ENCODE assay signal across 8 cellular contexts in the genomic region with DNA sequence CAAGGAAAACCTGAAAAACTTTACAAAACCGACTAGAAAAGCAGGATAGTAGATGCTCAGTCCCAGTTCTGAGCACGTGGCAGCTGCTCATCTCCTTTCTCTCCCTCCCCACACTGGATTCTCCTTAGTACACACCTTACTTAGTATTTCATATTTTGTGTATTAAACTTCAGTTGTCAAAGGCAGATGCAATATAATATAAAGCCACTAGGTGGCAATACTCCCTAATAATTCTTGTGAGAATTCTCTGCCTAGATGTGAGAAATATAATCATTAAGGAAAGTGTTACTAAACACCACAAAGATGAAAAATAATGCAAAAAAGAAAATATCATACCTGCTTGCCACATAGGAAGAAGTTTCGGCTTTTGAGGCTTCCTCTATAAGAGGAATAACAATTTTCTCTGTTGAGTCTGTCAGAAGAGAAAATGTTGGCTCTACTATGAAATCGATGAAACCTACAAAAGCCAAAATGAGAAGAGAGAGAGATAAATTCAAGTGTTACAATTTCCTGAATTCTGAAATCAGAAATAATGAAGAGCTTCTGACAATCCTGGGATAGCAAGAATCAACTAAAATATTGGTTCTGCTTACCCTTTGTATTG.
A peak's percentile ranks its signal among the peaks of the same experiment; 100 is the strongest.
DNase-seq lines count a peak whose midpoint lies in the region; ATAC-seq and TF ChIP-seq lines count a peak whose summit lies in the region.

No MANE protein-coding gene starts in this region.

- H3K9me3 Mint-ChIP-seq in Calu3 (ENCODE audit: low read depth, unreplicated experiment), result peaks cover 9% of the 10 kb centered on the region
- peaks cover 3% of the 10 kb centered on the region for H3K9me3 Mint-ChIP-seq in progenitor cell of endocrine pancreas (ENCODE audit: low read depth)
- H3K9me3 Mint-ChIP-seq in activated CD4-positive, alpha-beta memory T cell treated with anti-CD3 and anti-CD28 coated beads, Interleukin-2, amount 10 ng/mL, durations not matched to agents 7 days and 5 days, result no peaks in the 10 kb centered on the region
- H3K9me3 Mint-ChIP-seq in activated naive CD4-positive, alpha-beta T cell treated with anti-CD3 and anti-CD28 coated beads for 36 hours, result no peaks in the 10 kb centered on the region

- peak; percentile 26 for DNase-seq in Calu3
- peak; percentile 4 for DNase-seq in MV-4-11 (lab: John Stamatoyannopoulos, UW)
- DNase-seq in fibroblast of the aortic adventitia (ENCODE audit: low read depth), result peak; percentile 67
- no peak for DNase-seq in progenitor cell of endocrine pancreas (ENCODE audit: low spot score, unreplicated experiment)
- no peak for DNase-seq in activated CD4-positive, alpha-beta memory T cell treated with anti-CD3 and anti-CD28 coated beads, Interleukin-2, amount 10 ng/mL, durations not matched to agents 7 days and 5 days
- DNase-seq in activated naive CD4-positive, alpha-beta T cell treated with anti-CD3 and anti-CD28 coated beads for 36 hours, result no peak

- H3K27ac Mint-ChIP-seq in Calu3 (ENCODE audit: unreplicated experiment) (no peak overlapping the region), progenitor cell of endocrine pancreas (no peak overlapping the region)
- H3K27ac Mint-ChIP-seq in activated CD4-positive, alpha-beta memory T cell treated with anti-CD3 and anti-CD28 coated beads, Interleukin-2, amount 10 ng/mL, durations not matched to agents 7 days and 5 days, result no peak overlapping the region
- H3K27ac Mint-ChIP-seq in activated naive CD4-positive, alpha-beta T cell treated with anti-CD3 and anti-CD28 coated beads for 36 hours, result no peak overlapping the region

- POLR2A ChIA-PET in activated CD4-positive, alpha-beta memory T cell treated with anti-CD3 and anti-CD28 coated beads, Interleukin-2, amount 10 ng/mL, durations not matched to agents 7 days and 5 days (lab: Charles Lee), result no interaction called here

- intact Hi-C loops in Calu3 (cut with micrococcal nuclease; ENCODE audit: unreplicated experiment), result loop anchor here (1.0 to 5.0 kb wide), 3 partner anchors 55 to 796 kb away; no protein-coding TSS in a partner anchor
- intact Hi-C loops in activated naive CD4-positive, alpha-beta T cell treated with anti-CD3 and anti-CD28 coated beads for 36 hours (cut with micrococcal nuclease), result loop anchor here (1.0 kb wide), 2 partner anchors 464 to 794 kb away; no protein-coding TSS in a partner anchor

- H3K36me3 Mint-ChIP-seq in Calu3 (ENCODE audit: insufficient read depth, unreplicated experiment) (no peaks in the 10 kb centered on the region), progenitor cell of endocrine pancreas (ENCODE audit: insufficient read depth) (peaks cover 2% of the 10 kb centered on the region)
- H3K36me3 Mint-ChIP-seq in activated CD4-positive, alpha-beta memory T cell treated with anti-CD3 and anti-CD28 coated beads, Interleukin-2, amount 10 ng/mL, durations not matched to agents 7 days and 5 days (ENCODE audit: low read depth), result no peaks in the 10 kb centered on the region
- no peaks in the 10 kb centered on the region for H3K36me3 Mint-ChIP-seq in activated naive CD4-positive, alpha-beta T cell treated with anti-CD3 and anti-CD28 coated beads for 36 hours (ENCODE audit: low read depth)

- no peak overlapping the region for H3K4me3 Mint-ChIP-seq in Calu3 (ENCODE audit: low read depth, unreplicated experiment)
- H3K4me3 Mint-ChIP-seq in progenitor cell of endocrine pancreas (ENCODE audit: low read depth), result no peak overlapping the region
- no peak overlapping the region for H3K4me3 Mint-ChIP-seq in activated CD4-positive, alpha-beta memory T cell treated with anti-CD3 and anti-CD28 coated beads, Interleukin-2, amount 10 ng/mL, durations not matched to agents 7 days and 5 days
- H3K4me3 Mint-ChIP-seq in activated naive CD4-positive, alpha-beta T cell treated with anti-CD3 and anti-CD28 coated beads for 36 hours, result no peak overlapping the region

- H3K27me3 Mint-ChIP-seq in Calu3 (ENCODE audit: unreplicated experiment) (no peaks in the 10 kb centered on the region), progenitor cell of endocrine pancreas (no peaks in the 10 kb centered on the region)
- peaks cover 5% of the 10 kb centered on the region for H3K27me3 Mint-ChIP-seq in activated CD4-positive, alpha-beta memory T cell treated with anti-CD3 and anti-CD28 coated beads, Interleukin-2, amount 10 ng/mL, durations not matched to agents 7 days and 5 days
- peaks cover 9% of the 10 kb centered on the region for H3K27me3 Mint-ChIP-seq in activated naive CD4-positive, alpha-beta T cell treated with anti-CD3 and anti-CD28 coated beads for 36 hours (ENCODE audit: low read depth)

- H3K4me3 ChIP-seq in fibroblast of the aortic adventitia (ENCODE audit: low read depth, low read length), result no peak overlapping the region

- peak; percentile 64 for TF ChIP-seq CTCF in Calu3 (IDR thresholded peaks at IDR 0.05; ENCODE audit: unreplicated experiment)
- TF ChIP-seq CTCF in fibroblast of the aortic adventitia (IDR thresholded peaks at IDR 0.05; ENCODE audit: insufficient read depth, low read length), result peak; percentile 63
- TF ChIP-seq CTCF in progenitor cell of endocrine pancreas (IDR thresholded peaks at IDR 0.05; ENCODE audit: unreplicated experiment), result peak; percentile 86

- CTCF ChIA-PET in Calu3 (lab: Charles Lee), result no interaction called here
- CTCF ChIA-PET in activated CD4-positive, alpha-beta memory T cell treated with anti-CD3 and anti-CD28 coated beads, Interleukin-2, amount 10 ng/mL, durations not matched to agents 7 days and 5 days (lab: Charles Lee), result interaction anchor here (0.9 to 2.0 kb wide), 6 partner anchors 13 to 466 kb away, joined by 3 to 5 read pairs (median 4); no protein-coding TSS in a partner anchor
- CTCF ChIA-PET in activated naive CD4-positive, alpha-beta T cell treated with anti-CD3 and anti-CD28 coated beads for 36 hours (lab: Charles Lee), result interaction anchor here (0.7 to 3.3 kb wide), 7 partner anchors 15 to 794 kb away, joined by 3 to 21 read pairs (median 5); no protein-coding TSS in a partner anchor

- no TSS peak for BruUV-seq in Calu3 (replicated peaks; lab: Mats Ljungman, UMichigan)

- H3K4me1 Mint-ChIP-seq in Calu3 (ENCODE audit: low read depth, unreplicated experiment) (no peaks in the 10 kb centered on the region), progenitor cell of endocrine pancreas (ENCODE audit: low read depth) (no peaks in the 10 kb centered on the region)
- no peaks in the 10 kb centered on the region for H3K4me1 Mint-ChIP-seq in activated CD4-positive, alpha-beta memory T cell treated with anti-CD3 and anti-CD28 coated beads, Interleukin-2, amount 10 ng/mL, durations not matched to agents 7 days and 5 days
- no peaks in the 10 kb centered on the region for H3K4me1 Mint-ChIP-seq in activated naive CD4-positive, alpha-beta T cell treated with anti-CD3 and anti-CD28 coated beads for 36 hours (ENCODE audit: low read depth)

- ATAC-seq in GM21515 (IDR thresholded peaks at IDR 0.05; ENCODE audit: unreplicated experiment), result peak; percentile 74
- ATAC-seq in SK-N-SH treated with all-trans-retinoic acid at 6 μM for 48 hours, result peak; percentile 69

TF ChIP-seq in SK-N-SH treated with all-trans-retinoic acid at 6 μM for 48 hours, 23 proteins besides CTCF, POLR2A, EP300 and RAD21 (continues in another document):
- TF ChIP-seq ZNF565 (CRISPR knock-in tag; conservative IDR thresholded peaks at IDR 0.05; ENCODE audit: low read depth) (no peak), ARNTL (CRISPR knock-in tag; IDR thresholded peaks at IDR 0.05; ENCODE audit: borderline replicate concordance, low read depth) (no peak), TCF4 (CRISPR knock-in tag; IDR thresholded peaks at IDR 0.05; ENCODE audit: borderline replicate concordance) (no peak), ZNF70 (CRISPR knock-in tag; IDR thresholded peaks at IDR 0.05) (no peak), RARB (CRISPR knock-in tag; IDR thresholded peaks at IDR 0.05) (no peak), ZFP3 (CRISPR knock-in tag; IDR thresholded peaks at IDR 0.05) (no peak), ESRRG (CRISPR knock-in tag; IDR thresholded peaks at IDR 0.05) (no peak), ZNF8 (CRISPR knock-in tag; IDR thresholded peaks at IDR 0.05) (no peak)
- TF ChIP-seq, protein P1, sequence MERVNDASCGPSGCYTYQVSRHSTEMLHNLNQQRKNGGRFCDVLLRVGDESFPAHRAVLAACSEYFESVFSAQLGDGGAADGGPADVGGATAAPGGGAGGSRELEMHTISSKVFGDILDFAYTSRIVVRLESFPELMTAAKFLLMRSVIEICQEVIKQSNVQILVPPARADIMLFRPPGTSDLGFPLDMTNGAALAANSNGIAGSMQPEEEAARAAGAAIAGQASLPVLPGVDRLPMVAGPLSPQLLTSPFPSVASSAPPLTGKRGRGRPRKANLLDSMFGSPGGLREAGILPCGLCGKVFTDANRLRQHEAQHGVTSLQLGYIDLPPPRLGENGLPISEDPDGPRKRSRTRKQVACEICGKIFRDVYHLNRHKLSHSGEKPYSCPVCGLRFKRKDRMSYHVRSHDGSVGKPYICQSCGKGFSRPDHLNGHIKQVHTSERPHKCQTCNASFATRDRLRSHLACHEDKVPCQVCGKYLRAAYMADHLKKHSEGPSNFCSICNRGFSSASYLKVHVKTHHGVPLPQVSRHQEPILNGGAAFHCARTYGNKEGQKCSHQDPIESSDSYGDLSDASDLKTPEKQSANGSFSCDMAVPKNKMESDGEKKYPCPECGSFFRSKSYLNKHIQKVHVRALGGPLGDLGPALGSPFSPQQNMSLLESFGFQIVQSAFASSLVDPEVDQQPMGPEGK (CRISPR knock-in tag; IDR thresholded peaks at IDR 0.05; ENCODE audit: borderline replicate concordance), result no peak
- TF ChIP-seq, protein P2, sequence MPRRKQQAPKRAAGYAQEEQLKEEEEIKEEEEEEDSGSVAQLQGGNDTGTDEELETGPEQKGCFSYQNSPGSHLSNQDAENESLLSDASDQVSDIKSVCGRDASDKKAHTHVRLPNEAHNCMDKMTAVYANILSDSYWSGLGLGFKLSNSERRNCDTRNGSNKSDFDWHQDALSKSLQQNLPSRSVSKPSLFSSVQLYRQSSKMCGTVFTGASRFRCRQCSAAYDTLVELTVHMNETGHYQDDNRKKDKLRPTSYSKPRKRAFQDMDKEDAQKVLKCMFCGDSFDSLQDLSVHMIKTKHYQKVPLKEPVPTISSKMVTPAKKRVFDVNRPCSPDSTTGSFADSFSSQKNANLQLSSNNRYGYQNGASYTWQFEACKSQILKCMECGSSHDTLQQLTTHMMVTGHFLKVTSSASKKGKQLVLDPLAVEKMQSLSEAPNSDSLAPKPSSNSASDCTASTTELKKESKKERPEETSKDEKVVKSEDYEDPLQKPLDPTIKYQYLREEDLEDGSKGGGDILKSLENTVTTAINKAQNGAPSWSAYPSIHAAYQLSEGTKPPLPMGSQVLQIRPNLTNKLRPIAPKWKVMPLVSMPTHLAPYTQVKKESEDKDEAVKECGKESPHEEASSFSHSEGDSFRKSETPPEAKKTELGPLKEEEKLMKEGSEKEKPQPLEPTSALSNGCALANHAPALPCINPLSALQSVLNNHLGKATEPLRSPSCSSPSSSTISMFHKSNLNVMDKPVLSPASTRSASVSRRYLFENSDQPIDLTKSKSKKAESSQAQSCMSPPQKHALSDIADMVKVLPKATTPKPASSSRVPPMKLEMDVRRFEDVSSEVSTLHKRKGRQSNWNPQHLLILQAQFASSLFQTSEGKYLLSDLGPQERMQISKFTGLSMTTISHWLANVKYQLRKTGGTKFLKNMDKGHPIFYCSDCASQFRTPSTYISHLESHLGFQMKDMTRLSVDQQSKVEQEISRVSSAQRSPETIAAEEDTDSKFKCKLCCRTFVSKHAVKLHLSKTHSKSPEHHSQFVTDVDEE (CRISPR knock-in tag; IDR thresholded peaks at IDR 0.05), result no peak

Comparison
In these comparisons a context has a peak if more than half of its experiments do, and no peak if none do; other contexts are left out.
1. DNase-seq: peak in Calu3 (single experiment), MV-4-11 (single experiment) and fibroblast of the aortic adventitia (single experiment); none in progenitor cell of endocrine pancreas (single experiment), activated CD4-positive, alpha-beta memory T cell treated with anti-CD3 and anti-CD28 coated beads, Interleukin-2, amount 10 ng/mL, durations not matched to agents 7 days and 5 days (single experiment) and activated naive CD4-positive, alpha-beta T cell treated with anti-CD3 and anti-CD28 coated beads for 36 hours (single experiment).
2. Peak in every context shown above with its lines, with median percentiles within 50 percentile points of each other: CTCF ChIP-seq.